Comparison of ENCODE assay signal across 25 cellular contexts in genomic region chr2:237383991-237384671, GRCh38. TPM values are rescaled to one million over a fixed set of nuclear protein-coding genes. Genes with fewer than 3 reads are reported as not detected.
DNase-seq lines count a peak whose midpoint lies in the region; ATAC-seq, FAIRE-seq and TF ChIP-seq lines count a peak whose summit lies in the region.
"Had no signal": no experiment of that assay in that cellular context is flagged by ENCODE, and none has a peak within 500 bp of the region (broad histone marks: within the 10 kb centered on the region; RNA-seq: fewer than 3 reads in every experiment).

No MANE protein-coding gene starts in this region.

- H3K27ac ChIP-seq in astrocyte (ENCODE audit: low read depth, low read length) (no peak overlapping the region), stomach smooth muscle (ENCODE audit: low read length) (peak overlapping the region; percentile 66)
- H3K27ac ChIP-seq: RWPE1, testis, VCaP had no signal

- peaks cover 6% of the 10 kb centered on the region for H3K4me1 Mint-ChIP-seq in astrocyte (ENCODE audit: low read depth, unreplicated experiment)
- H3K4me1 Mint-ChIP-seq: CD14-positive monocyte, memory B cell had no signal

- no peaks in the 10 kb centered on the region for H3K79me2 ChIP-seq in astrocyte (ENCODE audit: insufficient read depth, low read length)

- H3K4me3 ChIP-seq in astrocyte (ENCODE audit: insufficient read depth, low read depth, low read length) (no peak overlapping the region), foreskin fibroblast (ENCODE audit: low read depth in 1 of 2, low read length in 2 of 2) (no peak overlapping the region), stomach smooth muscle (ENCODE audit: low read length in 2 of 2) (no peak overlapping the region)
- H3K4me3 ChIP-seq: testis had no signal

- no peak overlapping the region for H2AFZ ChIP-seq in astrocyte (ENCODE audit: low read depth, low read length)

- ATAC-seq in GM21367 (IDR thresholded peaks at IDR 0.05; ENCODE audit: unreplicated experiment), result no peak
- no peak for ATAC-seq in HG03521 (IDR thresholded peaks at IDR 0.05; ENCODE audit: unreplicated experiment)

- peaks cover 8% of the 10 kb centered on the region for H4K20me1 ChIP-seq in astrocyte (ENCODE audit: insufficient read depth, low read length)

- FAIRE-seq in astrocyte (lab: Jason Lieb, UNC), result no peak
- FAIRE-seq: keratinocyte had no signal

- TF ChIP-seq CTCF in astrocyte (IDR thresholded peaks at IDR 0.05; ENCODE audit: insufficient read depth, low read depth, low read length) (no peak), foreskin fibroblast (IDR thresholded peaks at IDR 0.05; ENCODE audit: low read depth, low read length) (no peak)

- no peaks in the 10 kb centered on the region for H3K4me1 ChIP-seq in astrocyte (ENCODE audit: insufficient read depth, low read length)
- H3K4me1 ChIP-seq in stomach smooth muscle (ENCODE audit: control insufficient read depth, insufficient read depth, low read length), result peaks cover 19% of the 10 kb centered on the region
- H3K4me1 ChIP-seq: testis had no signal

- H3K4me3 Mint-ChIP-seq in astrocyte (ENCODE audit: unreplicated experiment), result peak overlapping the region; percentile 9
- H3K4me3 Mint-ChIP-seq: activated T-cell treated with anti-CD3 and anti-CD28 coated beads, Interleukin-2, amount 50 U/mL, for 24 hours; CD14-positive monocyte; dendritic cell treated with granulocyte-macrophage colony-stimulating factor and Interleukin-4, amounts not matched to agents 40 ng/mL and 50 ng/mL, for 4 days; memory B cell; natural killer cell treated with Interleukin-12 subunit alpha and Interleukin-12 subunit beta and Interleukin-15 and Interleukin-18, amount 100 ng/mL, for 72 hours had no signal

- H3K9ac ChIP-seq in astrocyte (ENCODE audit: low read length) (no peak overlapping the region), stomach smooth muscle (ENCODE audit: low read length in 2 of 2) (no peak overlapping the region)

- no peak overlapping the region for H3K4me2 ChIP-seq in astrocyte (ENCODE audit: low read length)

- H3K9me3 ChIP-seq in astrocyte (ENCODE audit: insufficient read depth, low read depth, low read length), result no peaks in the 10 kb centered on the region
- H3K9me3 ChIP-seq in stomach smooth muscle (ENCODE audit: control insufficient read depth in 2 of 2, low read length in 2 of 2), result no peaks in the 10 kb centered on the region
- H3K9me3 ChIP-seq: testis had no signal

- H3K36me3 Mint-ChIP-seq in astrocyte (ENCODE audit: low read depth, unreplicated experiment), result peaks cover 47% of the 10 kb centered on the region
- H3K36me3 Mint-ChIP-seq: CD14-positive monocyte; IgD-negative memory B cell; memory B cell; natural killer cell treated with Interleukin-12 subunit alpha and Interleukin-12 subunit beta and Interleukin-15 and Interleukin-18, amount 100 ng/mL, for 72 hours had no signal

- H3K27me3 ChIP-seq in astrocyte (ENCODE audit: insufficient read depth, low read length) (no peaks in the 10 kb centered on the region), stomach smooth muscle (ENCODE audit: control insufficient read depth in 1 of 2, insufficient read depth in 2 of 2, low read length in 2 of 2) (no peaks in the 10 kb centered on the region)
- H3K27me3 ChIP-seq: testis had no signal

- DNase-seq in GM04503 (ENCODE audit: low read depth), result peak; percentile 60
- DNase-seq in astrocyte (ENCODE audit: low read depth), result no peak
- DNase-seq in foreskin fibroblast, result peak; percentile 28 to 51
- DNase-seq in T-helper 1 cell, result no peak
- DNase-seq in NCI-H345 treated with DMSO at 0.1 percent for 48 hours (lab: John Stamatoyannopoulos, UW; ENCODE audit: unreplicated experiment), result no peak
- DNase-seq: activated CD4-positive, alpha-beta T cell treated with anti-CD3 and anti-CD28 coated beads, Interleukin-2, amount 50 U/mL, for 4 hours; activated naive CD4-positive, alpha-beta T cell treated with anti-CD3 and anti-CD28 coated beads, Interleukin-2, amount 50 U/mL, for 16 hours; activated T-cell treated with anti-CD3 and anti-CD28 coated beads, Interleukin-2, amount 50 U/mL, for 24 hours; DMS153; NCI-H2081; NCI-H510A; posterior cingulate gyrus; SW 1271; testis had no signal

- peaks cover 3% of the 10 kb centered on the region for H3K9me3 Mint-ChIP-seq in astrocyte (ENCODE audit: unreplicated experiment)
- H3K9me3 Mint-ChIP-seq: activated T-cell treated with anti-CD3 and anti-CD28 coated beads, Interleukin-2, amount 50 U/mL, for 24 hours; dendritic cell treated with granulocyte-macrophage colony-stimulating factor and Interleukin-4, amounts not matched to agents 40 ng/mL and 50 ng/mL, for 4 days; memory B cell; natural killer cell treated with Interleukin-12 subunit alpha and Interleukin-12 subunit beta and Interleukin-15 and Interleukin-18, amount 100 ng/mL, for 72 hours had no signal

- peaks cover 4% of the 10 kb centered on the region for H3K27me3 Mint-ChIP-seq in astrocyte (ENCODE audit: low read depth, unreplicated experiment)
- H3K27me3 Mint-ChIP-seq: activated T-cell treated with anti-CD3 and anti-CD28 coated beads, Interleukin-2, amount 50 U/mL, for 24 hours had no signal

- peaks cover 36% of the 10 kb centered on the region for H3K36me3 ChIP-seq in astrocyte (ENCODE audit: insufficient read depth, low read length)
- H3K36me3 ChIP-seq in stomach smooth muscle (ENCODE audit: control insufficient read depth in 2 of 2, insufficient read depth in 2 of 2, low read length in 2 of 2), result peaks cover 47 to 59% of the 10 kb centered on the region in 2 donors

- H3K27ac Mint-ChIP-seq in astrocyte (ENCODE audit: unreplicated experiment), result no peak overlapping the region
- H3K27ac Mint-ChIP-seq: activated T-cell treated with anti-CD3 and anti-CD28 coated beads, Interleukin-2, amount 50 U/mL, for 24 hours; CD14-positive monocyte; dendritic cell treated with granulocyte-macrophage colony-stimulating factor and Interleukin-4, amounts not matched to agents 40 ng/mL and 50 ng/mL, for 4 days; IgD-negative memory B cell; memory B cell; natural killer cell treated with Interleukin-12 subunit alpha and Interleukin-12 subunit beta and Interleukin-15 and Interleukin-18, amount 100 ng/mL, for 72 hours had no signal

RNA-seq across cellular contexts. Expression of gene COL6A3, which starts 29.8 kb away (rescaled TPM):
- total RNA-seq in astrocyte, result 200 and 560 TPM in 2 replicates

Comparison
In these comparisons a context has a peak if more than half of its experiments do, and no peak if none do; other contexts are left out.
1. DNase-seq: peak in GM04503 (single experiment) and foreskin fibroblast (2 of 2); none in astrocyte (single experiment), T-helper 1 cell (0 of 5) and NCI-H345 treated with DMSO at 0.1 percent for 48 hours (single experiment).